ENCODE assay signal across 30 cellular contexts in the genomic region with DNA sequence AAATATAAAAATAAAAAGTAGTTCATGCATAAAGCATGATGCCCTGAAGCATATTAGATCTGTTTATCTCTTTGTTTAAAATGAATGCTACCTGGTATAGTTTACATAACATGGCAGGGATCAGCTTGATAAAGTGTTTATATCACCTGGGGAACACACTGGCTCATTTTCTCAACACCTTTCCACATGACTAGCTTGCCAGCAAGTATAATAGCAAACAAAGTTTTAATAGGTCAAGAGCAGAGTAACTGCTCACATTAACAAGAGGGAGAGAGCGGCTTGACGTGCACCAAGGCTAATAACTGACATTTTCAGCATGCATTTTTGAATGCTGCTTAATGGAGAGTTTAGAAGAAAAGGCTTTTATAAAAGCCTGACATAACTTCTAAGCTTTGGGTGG.
DNase-seq lines count a peak whose midpoint lies in the region; ATAC-seq, FAIRE-seq and TF ChIP-seq lines count a peak whose summit lies in the region.
"Had no signal": no experiment of that assay in that cellular context is flagged by ENCODE, and none has a peak within 500 bp of the region (broad histone marks: within the 10 kb centered on the region; RNA-seq: fewer than 3 reads in every experiment).

No MANE protein-coding gene starts in this region.

- peaks cover 0 to 1% (median 0%) of the 10 kb centered on the region in 3 donors for H3K27me3 Mint-ChIP-seq in immature natural killer cell (ENCODE audit: low read depth in 3 of 3)
- peaks cover 4% of the 10 kb centered on the region for H3K27me3 Mint-ChIP-seq in activated CD8-positive, alpha-beta T cell treated with anti-CD3 and anti-CD28 coated beads for 36 hours
- H3K27me3 Mint-ChIP-seq: activated naive CD8-positive, alpha-beta T cell treated with anti-CD3 and anti-CD28 coated beads, Interleukin-2, amount 10 ng/mL, durations not matched to agents 7 days and 5 days; central memory CD8-positive, alpha-beta T cell; stimulated activated memory B cell treated with anti-CD40 and anti-IgM and Interleukin-4, amounts not matched to agents 10 μg/mL and 1 μg/mL and 100 μg/mL, for 72 hours had no signal

- H3K36me3 Mint-ChIP-seq in immature natural killer cell, result no peaks in the 10 kb centered on the region
- H3K36me3 Mint-ChIP-seq in activated CD8-positive, alpha-beta T cell treated with anti-CD3 and anti-CD28 coated beads for 36 hours (ENCODE audit: low read depth), result no peaks in the 10 kb centered on the region
- H3K36me3 Mint-ChIP-seq: activated naive CD8-positive, alpha-beta T cell treated with anti-CD3 and anti-CD28 coated beads, Interleukin-2, amount 10 ng/mL, durations not matched to agents 7 days and 5 days; stimulated activated memory B cell treated with anti-CD40 and anti-IgM and Interleukin-4, amounts not matched to agents 10 μg/mL and 1 μg/mL and 100 μg/mL, for 72 hours had no signal

- ATAC-seq in GM18867 (IDR thresholded peaks at IDR 0.05; ENCODE audit: unreplicated experiment), result peak; percentile 49
- peak; percentile 43; the same call in 1 of the 3 replicates for ATAC-seq in GM12878
- ATAC-seq in activated CD8-positive, alpha-beta T cell treated with anti-CD3 and anti-CD28 coated beads for 36 hours, result no peak
- ATAC-seq: left lobe of liver; stimulated activated memory B cell treated with anti-CD40 and anti-IgM and Interleukin-4, amounts not matched to agents 10 μg/mL and 1 μg/mL and 100 μg/mL, for 72 hours had no signal

- H2AFZ ChIP-seq in GM12878 (ENCODE audit: control insufficient read depth, low read depth, low read length), result no peak overlapping the region
- H2AFZ ChIP-seq: hepatocyte had no signal

- no peak overlapping the region for H3K9ac ChIP-seq in GM12878 (ENCODE audit: control insufficient read depth, insufficient read depth, low read length)

- FAIRE-seq in GM12878 (lab: Jason Lieb, UNC) (no peak), D721Med (lab: Jason Lieb, UNC) (no peak)

- TF ChIP-seq CTCF in GM12878 (IDR thresholded peaks at IDR 0.05 in 2 of 3, conservative IDR thresholded peaks at IDR 0.05 in 1 of 3; ENCODE audit: control insufficient read depth in 2 of 3, extremely low read depth in 1 of 3, insufficient read depth in 1 of 3, low read depth in 3 of 3, low read length in 3 of 3) (no peak), esophagus squamous epithelium (IDR thresholded peaks at IDR 0.05) (no peak), D721Med (IDR thresholded peaks at IDR 0.05; ENCODE audit: insufficient read depth, missing control alignments) (no peak)
- no peak for TF ChIP-seq CTCF in activated CD8-positive, alpha-beta T cell treated with anti-CD3 and anti-CD28 coated beads for 36 hours (IDR thresholded peaks at IDR 0.05)

- peak; percentile 17 for DNase-seq in COR-L47 (lab: John Stamatoyannopoulos, UW)
- peak; percentile 81 for DNase-seq in NCI-H2107 treated with DMSO at 0.1 percent for 48 hours (lab: John Stamatoyannopoulos, UW; ENCODE audit: unreplicated experiment)
- DNase-seq in GM12878 (ENCODE audit: low read depth, low spot score), result no peak
- DNase-seq in immature natural killer cell, result no peak
- no peak for DNase-seq in esophagus squamous epithelium (lab: John Stamatoyannopoulos, UW)
- DNase-seq in D721Med (ENCODE audit: insufficient read length, low spot score), result no peak
- DNase-seq in activated CD8-positive, alpha-beta T cell treated with anti-CD3 and anti-CD28 coated beads for 36 hours, result no peak
- DNase-seq: ACHN; activated CD4-positive, alpha-beta T cell treated with anti-CD3 and anti-CD28 coated beads for 4 hours; activated gamma-delta T cell; activated naive CD8-positive, alpha-beta T cell treated with anti-CD3 and anti-CD28 coated beads, Interleukin-2, amount 10 ng/mL, durations not matched to agents 7 days and 5 days; activated T-cell treated with anti-CD3 and anti-CD28 coated beads, Interleukin-2, amount 50 U/mL, for 1 hour; BE2C; dermis blood vessel endothelial cell; EL; foreskin melanocyte; IMR-90; NCI-H1092; NCI-H446 treated with DMSO at 0.1 percent for 48 hours; Peyer's patch; SIG-M5; stimulated activated CD4-positive, alpha-beta T cell treated with anti-CD3 and anti-CD28 coated beads, Interleukin-4, amount 100 ng/mL, for 4 hours; upper lobe of left lung had no signal

- no peaks in the 10 kb centered on the region for H3K27me3 ChIP-seq in GM12878 (replicated peaks in 1 of 2; ENCODE audit: control insufficient read depth in 2 of 2, insufficient read depth in 2 of 2, low read length in 1 of 2)
- no peaks in the 10 kb centered on the region for H3K27me3 ChIP-seq in esophagus squamous epithelium
- H3K27me3 ChIP-seq: BE2C, esophagus muscularis mucosa, Peyer's patch, upper lobe of left lung had no signal

- H3K4me2 ChIP-seq in GM12878 (ENCODE audit: control insufficient read depth, insufficient read depth), result no peak overlapping the region
- H3K4me2 ChIP-seq: hepatocyte had no signal

- RAD21 ChIA-PET in GM12878 (lab: Charles Lee; ENCODE audit: unreplicated experiment), result interaction anchor here (1.0 to 3.0 kb wide), 13 partner anchors 10 to 229 kb away, joined by 3 to 15 read pairs (median 3); no protein-coding TSS in a partner anchor

- intact Hi-C loops in GM12878 (cut with micrococcal nuclease; ENCODE audit: unreplicated experiment), result no loop called here
- intact Hi-C loops in esophagus squamous epithelium (cut with DNase I), result no loop called here
- intact Hi-C loops in activated CD8-positive, alpha-beta T cell treated with anti-CD3 and anti-CD28 coated beads for 36 hours (cut with micrococcal nuclease), result no loop called here

- SMC1A ChIA-PET in GM12878 (lab: Charles Lee; ENCODE audit: uncharacterized antibody, unreplicated experiment), result interaction anchor here (0.6 to 1.9 kb wide), 15 partner anchors 8 to 385 kb away, joined by 3 to 15 read pairs (median 5); no protein-coding TSS in a partner anchor

- 38% methylated on average over 2 of the region's 2 CpGs for WGBS in GM12878 (ENCODE audit: insufficient coverage, insufficient replicate concordance, low lambda C conversion rate, missing lambda C conversion rate)
- 34 to 75% methylated on average over 2 of the region's 2 CpGs for WGBS in esophagus squamous epithelium, 2 donors

- CTCF ChIA-PET in GM12878 (lab: Yijun Ruan, JAX), result interaction anchor here (1.0 to 1.6 kb wide), 3 partner anchors 10 to 92 kb away, joined by 3 to 9 read pairs (median 3); no protein-coding TSS in a partner anchor
- CTCF ChIA-PET in activated CD8-positive, alpha-beta T cell treated with anti-CD3 and anti-CD28 coated beads for 36 hours (lab: Charles Lee), result no interaction called here

- H3K4me3 ChIP-seq in GM12878 (no peak overlapping the region), esophagus squamous epithelium (no peak overlapping the region)
- H3K4me3 ChIP-seq: esophagus muscularis mucosa, hepatocyte, Peyer's patch, upper lobe of left lung had no signal

- H3K79me2 ChIP-seq in GM12878 (ENCODE audit: control insufficient read depth, insufficient read depth, low read length), result no peaks in the 10 kb centered on the region
- H3K79me2 ChIP-seq: hepatocyte had no signal

- H3K4me1 Mint-ChIP-seq in immature natural killer cell, result no peaks in the 10 kb centered on the region
- H3K4me1 Mint-ChIP-seq in activated CD8-positive, alpha-beta T cell treated with anti-CD3 and anti-CD28 coated beads for 36 hours (ENCODE audit: low read depth), result no peaks in the 10 kb centered on the region
- H3K4me1 Mint-ChIP-seq: activated naive CD8-positive, alpha-beta T cell treated with anti-CD3 and anti-CD28 coated beads, Interleukin-2, amount 10 ng/mL, durations not matched to agents 7 days and 5 days; central memory CD8-positive, alpha-beta T cell; stimulated activated memory B cell treated with anti-CD40 and anti-IgM and Interleukin-4, amounts not matched to agents 10 μg/mL and 1 μg/mL and 100 μg/mL, for 72 hours had no signal

- H3K36me3 ChIP-seq in GM12878 (ENCODE audit: control insufficient read depth in 2 of 2, insufficient read depth in 2 of 2, low read length in 1 of 2), result no peaks in the 10 kb centered on the region
- no peaks in the 10 kb centered on the region for H3K36me3 ChIP-seq in esophagus squamous epithelium
- H3K36me3 ChIP-seq: BE2C, esophagus muscularis mucosa, Peyer's patch, upper lobe of left lung had no signal

- H3K27ac Mint-ChIP-seq in immature natural killer cell, result no peak overlapping the region
- no peak overlapping the region for H3K27ac Mint-ChIP-seq in activated CD8-positive, alpha-beta T cell treated with anti-CD3 and anti-CD28 coated beads for 36 hours
- H3K27ac Mint-ChIP-seq: activated naive CD8-positive, alpha-beta T cell treated with anti-CD3 and anti-CD28 coated beads, Interleukin-2, amount 10 ng/mL, durations not matched to agents 7 days and 5 days; progenitor cell of endocrine pancreas; stimulated activated memory B cell treated with anti-CD40 and anti-IgM and Interleukin-4, amounts not matched to agents 10 μg/mL and 1 μg/mL and 100 μg/mL, for 72 hours had no signal

- BruUV-seq in GM12878 (replicated peaks; lab: Mats Ljungman, UMichigan), result no TSS peak

- TF ChIP-seq EP300 in GM12878 (IDR thresholded peaks at IDR 0.05; ENCODE audit: borderline replicate concordance in 1 of 2, control insufficient read depth in 1 of 2, low read depth in 2 of 2, low read length in 2 of 2), result no peak

- no peak for TF ChIP-seq RAD21 in GM12878 (IDR thresholded peaks at IDR 0.05; ENCODE audit: insufficient read depth, low read depth, low read length)

- POLR2A ChIA-PET in GM12878 (lab: Charles Lee), result interaction anchor here (1.3 kb wide), 1 partner anchor 67 kb away, joined by 3 read pairs; no protein-coding TSS in a partner anchor
- POLR2A ChIA-PET in activated CD8-positive, alpha-beta T cell treated with anti-CD3 and anti-CD28 coated beads for 36 hours (lab: Charles Lee), result no interaction called here

- peaks cover 0 to 7% (median 3%) of the 10 kb centered on the region in 6 donors for H3K9me3 Mint-ChIP-seq in immature natural killer cell
- no peaks in the 10 kb centered on the region for H3K9me3 Mint-ChIP-seq in activated CD8-positive, alpha-beta T cell treated with anti-CD3 and anti-CD28 coated beads for 36 hours
- H3K9me3 Mint-ChIP-seq: activated naive CD8-positive, alpha-beta T cell treated with anti-CD3 and anti-CD28 coated beads, Interleukin-2, amount 10 ng/mL, durations not matched to agents 7 days and 5 days had no signal

- no peak overlapping the region for H3K4me3 Mint-ChIP-seq in immature natural killer cell
- no peak overlapping the region for H3K4me3 Mint-ChIP-seq in activated CD8-positive, alpha-beta T cell treated with anti-CD3 and anti-CD28 coated beads for 36 hours
- H3K4me3 Mint-ChIP-seq: activated naive CD8-positive, alpha-beta T cell treated with anti-CD3 and anti-CD28 coated beads, Interleukin-2, amount 10 ng/mL, durations not matched to agents 7 days and 5 days; central memory CD8-positive, alpha-beta T cell; stimulated activated memory B cell treated with anti-CD40 and anti-IgM and Interleukin-4, amounts not matched to agents 10 μg/mL and 1 μg/mL and 100 μg/mL, for 72 hours had no signal

- in situ Hi-C loops in GM12878 (cut with MboI), result no loop called here

- H3K9me3 ChIP-seq in GM12878 (replicated peaks; ENCODE audit: control insufficient read depth, insufficient read depth, low read length) (no peaks in the 10 kb centered on the region), esophagus squamous epithelium (no peaks in the 10 kb centered on the region)
- H3K9me3 ChIP-seq: BE2C, esophagus muscularis mucosa, Peyer's patch, upper lobe of left lung had no signal

- no peaks in the 10 kb centered on the region for H4K20me1 ChIP-seq in GM12878 (ENCODE audit: control insufficient read depth, insufficient read depth)

- no peak for TF ChIP-seq POLR2A in GM12878 (IDR thresholded peaks at IDR 0.05; ENCODE audit: low read depth, low read length)
- TF ChIP-seq POLR2A in esophagus squamous epithelium (IDR thresholded peaks at IDR 0.05), result no peak

- H3K27ac ChIP-seq in GM12878 (ENCODE audit: control insufficient read depth, insufficient read depth) (no peak overlapping the region), esophagus squamous epithelium (no peak overlapping the region)
- H3K27ac ChIP-seq: esophagus muscularis mucosa, hepatocyte, Peyer's patch, upper lobe of left lung had no signal

- no peaks in the 10 kb centered on the region for H3K4me1 ChIP-seq in GM12878 (ENCODE audit: control insufficient read depth, insufficient read depth, low read length)
- no peaks in the 10 kb centered on the region for H3K4me1 ChIP-seq in esophagus squamous epithelium
- H3K4me1 ChIP-seq: BE2C, Peyer's patch, upper lobe of left lung had no signal

Comparison
In these comparisons a context has a peak if more than half of its experiments do, and no peak if none do; other contexts are left out.
1. DNase-seq: peak in COR-L47 (single experiment) and NCI-H2107 treated with DMSO at 0.1 percent for 48 hours (single experiment); none in GM12878 (single experiment), immature natural killer cell (0 of 3), esophagus squamous epithelium (single experiment), D721Med (single experiment) and activated CD8-positive, alpha-beta T cell treated with anti-CD3 and anti-CD28 coated beads for 36 hours (single experiment).